Comparison of ENCODE assay signal across 18 cellular contexts in the genomic region with DNA sequence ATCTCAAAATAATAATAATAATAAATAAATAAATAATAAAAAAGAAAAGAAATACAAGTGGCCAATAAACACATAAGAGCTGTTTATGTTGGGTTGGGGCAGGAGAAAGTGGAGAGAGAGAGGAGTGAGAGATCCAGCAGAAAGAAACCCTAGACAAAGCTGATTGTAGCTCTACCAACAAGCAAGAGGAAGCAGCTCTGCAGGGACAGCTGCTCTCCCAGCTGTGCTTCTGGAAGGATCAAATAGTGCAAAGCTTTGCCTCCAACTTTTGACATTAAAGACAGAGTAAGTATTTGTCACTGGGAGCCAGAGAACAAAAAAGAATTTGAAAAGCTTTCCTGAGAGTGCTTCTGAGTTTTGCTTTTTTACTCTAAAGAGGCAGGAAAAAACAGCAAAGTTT.
"Had no signal": no experiment of that assay in that cellular context is flagged by ENCODE, and none has a peak within 500 bp of the region (broad histone marks: within the 10 kb centered on the region; RNA-seq: fewer than 3 reads in every experiment).

No MANE protein-coding gene starts in this region.

- DNase-seq: activated CD4-positive, alpha-beta memory T cell treated with anti-CD3 and anti-CD28 coated beads for 36 hours; activated CD4-positive, CD25-positive, alpha-beta regulatory T cell treated with anti-CD3 and anti-CD28 coated beads, Interleukin-2, amount 50 U/mL, for 72 hours; activated CD8-positive, alpha-beta memory T cell treated with anti-CD3 and anti-CD28 coated beads, Interleukin-2, amount 10 ng/mL, durations not matched to agents 7 days and 5 days; activated naive CD4-positive, alpha-beta T cell treated with anti-CD3 and anti-CD28 coated beads, Interleukin-2, amount 50 U/mL, for 16 hours; activated T-cell treated with anti-CD3 and anti-CD28 coated beads, Interleukin-2, amount 50 U/mL, for 1 hour; adrenal gland; colonic mucosa; hippocampal formation; kidney; naive thymus-derived CD4-positive, alpha-beta T cell; small intestine; stimulated activated CD4-positive, alpha-beta T cell treated with anti-CD3 and anti-CD28 coated beads, Interleukin-4, amount 100 ng/mL, for 4 hours; stimulated activated CD8-positive, alpha-beta memory T cell treated with anti-CD3 and anti-CD28 coated beads, Interleukin-4, amount 100 ng/mL, for 48 hours; stimulated activated naive CD8-positive, alpha-beta T cell treated with anti-CD3 and anti-CD28 coated beads, Interleukin-15, Interleukin-2, amounts not matched to agents 100 U/mL and 50 U/mL, for 24 hours had no signal

- H3K27me3 ChIP-seq: cardiac muscle cell, colonic mucosa, suprapubic skin had no signal

- H3K4me1 ChIP-seq: colonic mucosa, suprapubic skin had no signal

- ATAC-seq: activated CD8-positive, alpha-beta memory T cell treated with anti-CD3 and anti-CD28 coated beads, Interleukin-2, amount 10 ng/mL, durations not matched to agents 7 days and 5 days; naive thymus-derived CD4-positive, alpha-beta T cell; stimulated activated naive CD8-positive, alpha-beta T cell treated with anti-CD3 and anti-CD28 coated beads, Interleukin-15, Interleukin-2, amounts not matched to agents 100 U/mL and 50 U/mL, for 24 hours had no signal

- H3K9me3 ChIP-seq: adrenal gland, colonic mucosa, esophagus muscularis mucosa, suprapubic skin had no signal

- H3K36me3 ChIP-seq: adrenal gland, cardiac muscle cell, colonic mucosa, esophagus muscularis mucosa, suprapubic skin had no signal

- H3K4me3 ChIP-seq: adrenal gland, cardiac muscle cell, colonic mucosa, esophagus muscularis mucosa, SK-N-MC, suprapubic skin had no signal
